In genomic region chr3:53153914-53154434, GRCh38 we compare ENCODE assay signal across 17 cellular contexts.
"Had no signal": no experiment of that assay in that cellular context is flagged by ENCODE, and none has a peak within 500 bp of the region (broad histone marks: within the 10 kb centered on the region; RNA-seq: fewer than 3 reads in every experiment).

No MANE protein-coding gene starts in this region.

- H3K4me3 ChIP-seq: gastrocnemius medialis, left lung, tibial nerve had no signal

- H3K27me3 ChIP-seq: gastrocnemius medialis had no signal

- H3K9me3 Mint-ChIP-seq: activated naive CD8-positive, alpha-beta T cell treated with anti-CD3 and anti-CD28 coated beads, Interleukin-2, amount 50 U/mL, for 24 hours; activated T-helper 1 cell treated with anti-CD3 and anti-CD28 coated beads, Interleukin-12 subunit alpha, Interleukin-12 subunit beta, Interleukin-2, Interleukin-4 antibody, amounts not matched to agents 30 ng/mL and 10 ng/mL and 1 ng/mL, durations not matched to agents 14 hours and 24 hours and 36 hours; brain; effector memory CD8-positive, alpha-beta T cell; natural killer cell treated with Interleukin-12 subunit alpha and Interleukin-12 subunit beta and Interleukin-15 and Interleukin-18, amount 100 ng/mL, for 72 hours; T-cell; WTC11 had no signal

- ATAC-seq: activated CD8-positive, alpha-beta T cell treated with anti-CD3 and anti-CD28 coated beads, Interleukin-2, amount 10 ng/mL, durations not matched to agents 7 days and 5 days; activated naive CD8-positive, alpha-beta T cell treated with anti-CD3 and anti-CD28 coated beads, Interleukin-2, amount 50 U/mL, for 24 hours; effector memory CD8-positive, alpha-beta T cell; natural killer cell treated with Interleukin-12 subunit alpha and Interleukin-12 subunit beta and Interleukin-15 and Interleukin-18, amount 100 ng/mL, for 72 hours; T-cell; WTC11 had no signal

- H3K36me3 Mint-ChIP-seq: brain; natural killer cell treated with Interleukin-12 subunit alpha and Interleukin-12 subunit beta and Interleukin-15 and Interleukin-18, amount 100 ng/mL, for 72 hours; T-cell; WTC11 had no signal

- H3K36me3 ChIP-seq: gastrocnemius medialis, left lung, tibial nerve had no signal

- H3K9me3 ChIP-seq: gastrocnemius medialis, left lung, tibial nerve had no signal

- H3K27ac ChIP-seq: epithelial cell of prostate, gastrocnemius medialis had no signal

- H3K4me3 Mint-ChIP-seq: activated CD8-positive, alpha-beta T cell treated with anti-CD3 and anti-CD28 coated beads, Interleukin-2, amount 10 ng/mL, durations not matched to agents 7 days and 5 days; activated naive CD8-positive, alpha-beta T cell treated with anti-CD3 and anti-CD28 coated beads, Interleukin-2, amount 50 U/mL, for 24 hours; activated T-helper 1 cell treated with anti-CD3 and anti-CD28 coated beads, Interleukin-12 subunit alpha, Interleukin-12 subunit beta, Interleukin-2, Interleukin-4 antibody, amounts not matched to agents 30 ng/mL and 10 ng/mL and 1 ng/mL, durations not matched to agents 14 hours and 24 hours and 36 hours; effector memory CD8-positive, alpha-beta T cell; natural killer cell treated with Interleukin-12 subunit alpha and Interleukin-12 subunit beta and Interleukin-15 and Interleukin-18, amount 100 ng/mL, for 72 hours; T-cell; WTC11 had no signal

- H3K4me1 Mint-ChIP-seq: activated naive CD8-positive, alpha-beta T cell treated with anti-CD3 and anti-CD28 coated beads, Interleukin-2, amount 50 U/mL, for 24 hours had no signal

- H3K27ac Mint-ChIP-seq: activated CD8-positive, alpha-beta T cell treated with anti-CD3 and anti-CD28 coated beads, Interleukin-2, amount 10 ng/mL, durations not matched to agents 7 days and 5 days; activated naive CD8-positive, alpha-beta T cell treated with anti-CD3 and anti-CD28 coated beads, Interleukin-2, amount 50 U/mL, for 24 hours; activated T-helper 1 cell treated with anti-CD3 and anti-CD28 coated beads, Interleukin-12 subunit alpha, Interleukin-12 subunit beta, Interleukin-2, Interleukin-4 antibody, amounts not matched to agents 30 ng/mL and 10 ng/mL and 1 ng/mL, durations not matched to agents 14 hours and 24 hours and 36 hours; effector memory CD8-positive, alpha-beta T cell; natural killer cell treated with Interleukin-12 subunit alpha and Interleukin-12 subunit beta and Interleukin-15 and Interleukin-18, amount 100 ng/mL, for 72 hours; T-cell; WTC11 had no signal

- DNase-seq: activated CD4-positive, alpha-beta T cell treated with anti-CD3 and anti-CD28 coated beads for 48 hours; activated CD8-positive, alpha-beta T cell treated with anti-CD3 and anti-CD28 coated beads, Interleukin-2, amount 10 ng/mL, durations not matched to agents 7 days and 5 days; activated naive CD4-positive, alpha-beta T cell; activated naive CD8-positive, alpha-beta T cell treated with anti-CD3 and anti-CD28 coated beads, Interleukin-2, amount 50 U/mL, for 24 hours; effector memory CD8-positive, alpha-beta T cell; left lung; mesenchymal stem cell; stimulated activated CD4-positive, alpha-beta T cell treated with anti-CD3 and anti-CD28 coated beads, Interleukin-4, amount 100 ng/mL, for 4 hours; T-cell; T1000 had no signal
